In the genomic region with DNA sequence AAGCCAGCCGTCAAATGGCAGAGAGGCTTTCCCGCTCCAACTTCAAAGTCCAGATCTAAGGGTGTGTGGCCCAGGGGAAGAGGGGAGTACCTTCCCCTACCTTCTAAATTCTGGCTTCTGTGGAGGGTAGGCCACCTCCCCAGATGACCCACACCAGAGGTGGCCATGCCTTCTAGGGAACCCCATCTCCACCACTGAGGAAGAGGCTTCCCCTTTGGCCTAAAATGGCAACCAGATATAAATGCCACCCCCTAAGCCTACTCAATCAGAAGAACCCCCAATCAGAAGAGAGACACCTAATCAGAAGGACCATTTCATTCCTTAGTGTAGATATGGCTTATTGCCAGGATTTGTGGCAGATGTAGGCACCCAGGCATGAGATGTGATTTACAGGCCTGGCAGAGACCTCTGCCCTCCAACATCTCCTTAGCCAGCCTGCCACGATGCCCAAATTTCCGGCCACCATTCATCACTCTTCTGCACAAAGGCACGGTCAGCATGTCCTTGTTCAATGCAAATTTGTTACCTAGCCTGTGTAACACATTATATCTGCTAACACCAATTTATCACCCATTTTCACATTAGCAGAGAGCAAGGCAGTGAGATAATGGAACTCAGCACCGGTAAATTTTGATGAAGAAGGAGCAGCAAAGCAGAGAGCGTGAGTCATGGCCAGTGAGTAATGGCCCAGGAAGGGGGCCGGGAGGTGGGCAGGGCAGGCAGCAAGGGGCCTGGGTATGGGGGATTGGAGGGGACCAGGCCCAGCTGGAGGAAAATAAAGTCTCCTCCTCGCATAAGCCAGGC, we compare ENCODE assay signal across 10 cellular contexts. TPM values are rescaled to one million over a fixed set of nuclear protein-coding genes. Genes with fewer than 3 reads are reported as not detected.
DNase-seq lines count a peak whose midpoint lies in the region; ATAC-seq, FAIRE-seq and TF ChIP-seq lines count a peak whose summit lies in the region.
"Had no signal": no experiment of that assay in that cellular context is flagged by ENCODE, and none has a peak within 500 bp of the region (broad histone marks: within the 10 kb centered on the region; RNA-seq: fewer than 3 reads in every experiment).

No MANE protein-coding gene starts in this region.

- TF ChIP-seq CTCF in foreskin fibroblast (IDR thresholded peaks at IDR 0.05; ENCODE audit: low read depth, low read length): no peak

- ATAC-seq in T-helper 17 cell: no peak
- no peak for ATAC-seq in Right ventricle myocardium superior (ENCODE audit: poor library complexity)
- no peak for ATAC-seq in HG02642 (IDR thresholded peaks at IDR 0.05; ENCODE audit: poor library complexity, unreplicated experiment)

- H3K36me3 Mint-ChIP-seq in activated naive CD4-positive, alpha-beta T cell treated with anti-CD3 and anti-CD28 coated beads, Interleukin-2, amount 50 U/mL, for 24 hours: no peaks in the 10 kb centered on the region
- H3K36me3 Mint-ChIP-seq in activated naive CD4-positive, alpha-beta T cell treated with anti-CD3 and anti-CD28 coated beads for 36 hours (ENCODE audit: low read depth): no peaks in the 10 kb centered on the region
- H3K36me3 Mint-ChIP-seq in T-helper 17 cell (ENCODE audit: low read depth): no peaks in the 10 kb centered on the region

- H3K27me3 Mint-ChIP-seq in activated naive CD4-positive, alpha-beta T cell treated with anti-CD3 and anti-CD28 coated beads, Interleukin-2, amount 50 U/mL, for 24 hours: peaks cover 9% of the 10 kb centered on the region
- peaks cover 20% of the 10 kb centered on the region for H3K27me3 Mint-ChIP-seq in activated naive CD4-positive, alpha-beta T cell treated with anti-CD3 and anti-CD28 coated beads for 36 hours (ENCODE audit: low read depth)
- peaks cover 23% of the 10 kb centered on the region for H3K27me3 Mint-ChIP-seq in T-helper 17 cell

- no peak for DNase-seq in activated naive CD4-positive, alpha-beta T cell treated with anti-CD3 and anti-CD28 coated beads for 36 hours
- DNase-seq in T-helper 17 cell (no peak), foreskin fibroblast (peak; percentile 52 to 80), urothelium cell line (ENCODE audit: low spot score) (peak; percentile 79), germinal center (ENCODE audit: low spot score) (no peak), Right ventricle myocardium superior (no peak)
- DNase-seq: NCI-H524 treated with DMSO at 0.1 percent for 48 hours had no signal

- CTCF ChIA-PET in activated naive CD4-positive, alpha-beta T cell treated with anti-CD3 and anti-CD28 coated beads for 36 hours (lab: Charles Lee): interaction anchor here (0.5 to 2.0 kb wide), 7 partner anchors 11 to 211 kb away, joined by 3 to 20 read pairs (median 5); no protein-coding TSS in a partner anchor

- H3K9me3 Mint-ChIP-seq in activated naive CD4-positive, alpha-beta T cell treated with anti-CD3 and anti-CD28 coated beads, Interleukin-2, amount 50 U/mL, for 24 hours: no peaks in the 10 kb centered on the region
- no peaks in the 10 kb centered on the region for H3K9me3 Mint-ChIP-seq in activated naive CD4-positive, alpha-beta T cell treated with anti-CD3 and anti-CD28 coated beads for 36 hours

- H3K9me3 ChIP-seq in T-helper 17 cell (ENCODE audit: control insufficient read depth, low read length, poor library complexity, severe bottlenecking): no peaks in the 10 kb centered on the region

- intact Hi-C loops in activated naive CD4-positive, alpha-beta T cell treated with anti-CD3 and anti-CD28 coated beads for 36 hours (cut with micrococcal nuclease): loop anchor here (5.0 kb wide), 2 partner anchors 50 to 380 kb away; no protein-coding TSS in a partner anchor
- intact Hi-C loops in Right ventricle myocardium superior (cut with DNase I): loop anchor here (5.0 to 10.0 kb wide), 2 partner anchors 190 to 378 kb away; no protein-coding TSS in a partner anchor

- peak; percentile 97 for FAIRE-seq in urothelium cell line (lab: Jason Lieb, UNC)
- FAIRE-seq: D721Med had no signal

- H3K27ac Mint-ChIP-seq in activated naive CD4-positive, alpha-beta T cell treated with anti-CD3 and anti-CD28 coated beads, Interleukin-2, amount 50 U/mL, for 24 hours: no peak overlapping the region
- no peak overlapping the region for H3K27ac Mint-ChIP-seq in activated naive CD4-positive, alpha-beta T cell treated with anti-CD3 and anti-CD28 coated beads for 36 hours
- H3K27ac Mint-ChIP-seq in T-helper 17 cell: no peak overlapping the region

- peaks cover 6% of the 10 kb centered on the region for H3K4me1 Mint-ChIP-seq in activated naive CD4-positive, alpha-beta T cell treated with anti-CD3 and anti-CD28 coated beads, Interleukin-2, amount 50 U/mL, for 24 hours
- peaks cover 7% of the 10 kb centered on the region for H3K4me1 Mint-ChIP-seq in activated naive CD4-positive, alpha-beta T cell treated with anti-CD3 and anti-CD28 coated beads for 36 hours (ENCODE audit: low read depth)
- no peaks in the 10 kb centered on the region for H3K4me1 Mint-ChIP-seq in T-helper 17 cell

- H3K4me3 ChIP-seq in foreskin fibroblast (ENCODE audit: low read depth in 1 of 2, low read length in 2 of 2): no peak overlapping the region

- peak overlapping the region; percentile 59 for H3K4me3 Mint-ChIP-seq in activated naive CD4-positive, alpha-beta T cell treated with anti-CD3 and anti-CD28 coated beads, Interleukin-2, amount 50 U/mL, for 24 hours
- H3K4me3 Mint-ChIP-seq in activated naive CD4-positive, alpha-beta T cell treated with anti-CD3 and anti-CD28 coated beads for 36 hours: no peak overlapping the region
- peak overlapping the region; percentile 84 for H3K4me3 Mint-ChIP-seq in T-helper 17 cell

RNA-seq across cellular contexts. Expression of gene MGAT5B, which starts 1.2 kb away (rescaled TPM):
- total RNA-seq in activated naive CD4-positive, alpha-beta T cell treated with anti-CD3 and anti-CD28 coated beads for 36 hours: under 1 TPM in 1 of 2 experiments, not detected in 1; 0.19 TPM
- total RNA-seq in T-helper 17 cell (1 to 10 TPM in 1 of 2 donors, under 1 TPM in 1; 0.55 to 1.4 TPM), Right ventricle myocardium superior (not detected)

Comparison
In these comparisons a context has a peak if more than half of its experiments do, and no peak if none do; other contexts are left out.
1. DNase-seq: peak in foreskin fibroblast (2 of 2) and urothelium cell line (single experiment); none in activated naive CD4-positive, alpha-beta T cell treated with anti-CD3 and anti-CD28 coated beads for 36 hours (single experiment), T-helper 17 cell (0 of 3), germinal center (single experiment) and Right ventricle myocardium superior (single experiment).